ENCODE assay signal across 12 cellular contexts in the genomic region with DNA sequence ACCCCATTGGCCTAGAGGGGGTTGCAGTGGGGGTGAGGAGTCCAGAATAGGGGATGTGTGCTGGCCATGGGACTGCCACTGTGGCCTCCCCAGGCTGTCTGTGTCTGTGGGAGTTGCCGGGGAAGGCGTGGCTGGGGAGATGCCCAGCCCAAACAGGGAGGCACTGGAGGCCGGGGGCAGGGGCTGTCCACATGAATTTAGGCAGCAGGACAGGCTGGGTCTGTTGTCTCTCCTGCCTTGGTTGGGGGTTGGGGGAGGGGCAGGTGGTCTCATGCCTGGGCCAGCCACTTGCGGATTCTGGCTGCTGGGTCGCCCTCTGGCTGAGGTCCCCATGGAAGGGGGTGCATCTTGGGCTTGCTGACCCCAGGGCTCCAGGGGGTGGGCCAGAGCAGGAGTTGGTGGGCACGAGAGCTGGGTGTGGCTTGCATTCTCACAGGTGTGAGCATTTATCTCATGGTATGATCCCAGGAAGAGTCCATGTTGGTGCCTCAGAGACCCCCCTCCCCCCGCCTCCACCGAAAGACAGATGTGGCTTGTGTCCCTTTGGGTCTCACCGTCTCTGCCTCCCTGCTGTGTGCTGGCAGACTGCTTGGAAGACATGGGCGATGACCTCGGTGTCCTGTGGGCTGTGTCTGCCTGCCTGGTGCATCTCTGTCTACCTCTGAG. TPM values are rescaled to one million over a fixed set of nuclear protein-coding genes. Genes with fewer than 3 reads are reported as not detected.
DNase-seq lines count a peak whose midpoint lies in the region; ATAC-seq and TF ChIP-seq lines count a peak whose summit lies in the region.
"Had no signal": no experiment of that assay in that cellular context is flagged by ENCODE, and none has a peak within 500 bp of the region (broad histone marks: within the 10 kb centered on the region; RNA-seq: fewer than 3 reads in every experiment).

No MANE protein-coding gene starts in this region.

- peak overlapping the region; percentile 48; the same call in 1 of the 2 replicates for H3K27ac ChIP-seq in HCT116 (ENCODE audit: low read depth, low read length)
- peak overlapping the region; percentile 60 for H3K27ac ChIP-seq in lower lobe of right lung
- H3K27ac ChIP-seq: BLaER1, brain microvascular endothelial cell had no signal

- peak overlapping the region; percentile 59 for H3K4me2 ChIP-seq in HCT116 (ENCODE audit: low read length)
- H3K4me2 ChIP-seq: BLaER1 had no signal

- H3K36me3 ChIP-seq in HCT116 (ENCODE audit: control insufficient read depth in 1 of 2, insufficient read depth in 2 of 2, low read length in 2 of 2) (no peaks in the 10 kb centered on the region), lower lobe of right lung (no peaks in the 10 kb centered on the region)
- H3K36me3 ChIP-seq: BLaER1, brain microvascular endothelial cell had no signal

- peak overlapping the region; percentile 37; the same call in 1 of the 2 replicates for H3K9ac ChIP-seq in HCT116 (ENCODE audit: low read length)
- H3K9ac ChIP-seq: BLaER1 had no signal

- CTCF ChIA-PET in HCT116 (lab: Charles Lee) = no interaction called here

- H3K79me2 ChIP-seq in HCT116 (ENCODE audit: insufficient read depth, low read length) = no peaks in the 10 kb centered on the region

- H3K27me3 ChIP-seq in HCT116 (ENCODE audit: insufficient read depth, low read length) (no peaks in the 10 kb centered on the region), lower lobe of right lung (ENCODE audit: low read depth) (peaks cover 68% of the 10 kb centered on the region)

- H3K4me1 ChIP-seq in HCT116 (ENCODE audit: control insufficient read depth in 1 of 2, insufficient read depth in 2 of 2, low read length in 2 of 2) (peaks cover 27 to 32% of the 10 kb centered on the region in 2 experiments), lower lobe of right lung (peaks cover 20% of the 10 kb centered on the region)

- ATAC-seq in HCT116 (peak; percentile 7; the same call in 1 of the 2 replicates), lower lobe of right lung (no peak), HG02852 (IDR thresholded peaks at IDR 0.05; ENCODE audit: unreplicated experiment) (no peak), GM18502 (IDR thresholded peaks at IDR 0.05; ENCODE audit: poor library complexity, unreplicated experiment) (no peak)

- TF ChIP-seq POLR2A in HCT116 (IDR thresholded peaks at IDR 0.05; ENCODE audit: borderline replicate concordance, extremely low read depth, insufficient read depth, insufficient read length) = no peak

- H3K4me3 ChIP-seq in HCT116 (replicated peaks in 1 of 2; ENCODE audit: low read depth in 1 of 2, low read length in 2 of 2) (no peak overlapping the region), lower lobe of right lung (peak overlapping the region; percentile 58)
- H3K4me3 ChIP-seq: BLaER1 had no signal

- no peak overlapping the region for H2AFZ ChIP-seq in HCT116 (ENCODE audit: low read depth, low read length, poor library complexity, severe bottlenecking)

- intact Hi-C loops in HCT116 (cut with micrococcal nuclease) = no loop called here
- intact Hi-C loops in lower lobe of right lung (cut with DNase I) = no loop called here

- POLR2A ChIA-PET in HCT116 (lab: Charles Lee) = interaction anchor here (1.0 kb wide), 1 partner anchor 88 kb away, joined by 3 read pairs; no protein-coding TSS in a partner anchor

- RAD21 ChIA-PET in HCT116 (lab: Charles Lee; ENCODE audit: low non-redundant PET in 1 of 2, low total read pairs in 2 of 2, uncharacterized antibody in 2 of 2, unreplicated experiment in 2 of 2) = no interaction called here

- TF ChIP-seq CTCF in HCT116 (IDR thresholded peaks at IDR 0.05 in 2 of 3, conservative IDR thresholded peaks at IDR 0.05 in 1 of 3; ENCODE audit: borderline replicate concordance in 1 of 3, insufficient read depth in 1 of 3, low read depth in 2 of 3, low read length in 2 of 3) (no peak), lower lobe of right lung (IDR thresholded peaks at IDR 0.05) (no peak)

- DNase-seq in HCT116 (ENCODE audit: low read depth, low spot score) (no peak), UCSD-AML1 (lab: John Stamatoyannopoulos, UW; ENCODE audit: unreplicated experiment) (peak; percentile 45), lower lobe of right lung (no peak), NCI-H2107 treated with DMSO at 0.1 percent for 48 hours (lab: John Stamatoyannopoulos, UW; ENCODE audit: unreplicated experiment) (no peak)
- DNase-seq: brain microvascular endothelial cell, MV-4-11, T-helper 1 cell had no signal

- H4K20me1 ChIP-seq in HCT116 (ENCODE audit: insufficient read depth) = no peaks in the 10 kb centered on the region

- BruUV-seq in HCT116 (replicated peaks; lab: Mats Ljungman, UMichigan) = no TSS peak

- no peak for TF ChIP-seq RAD21 in HCT116 (IDR thresholded peaks at IDR 0.05; ENCODE audit: low read depth)

- H3K9me3 ChIP-seq in HCT116 (ENCODE audit: control insufficient read depth in 1 of 2, insufficient read depth in 1 of 2, low read depth in 1 of 2, low read length in 2 of 2) (no peaks in the 10 kb centered on the region), lower lobe of right lung (no peaks in the 10 kb centered on the region)
- H3K9me3 ChIP-seq: BLaER1 had no signal

- no peaks in the 10 kb centered on the region for H3K9me2 ChIP-seq in HCT116 (ENCODE audit: insufficient read depth)

TF ChIP-seq in HCT116, 20 proteins besides CTCF, POLR2A, EP300 and RAD21:
- TF ChIP-seq, protein P1, sequence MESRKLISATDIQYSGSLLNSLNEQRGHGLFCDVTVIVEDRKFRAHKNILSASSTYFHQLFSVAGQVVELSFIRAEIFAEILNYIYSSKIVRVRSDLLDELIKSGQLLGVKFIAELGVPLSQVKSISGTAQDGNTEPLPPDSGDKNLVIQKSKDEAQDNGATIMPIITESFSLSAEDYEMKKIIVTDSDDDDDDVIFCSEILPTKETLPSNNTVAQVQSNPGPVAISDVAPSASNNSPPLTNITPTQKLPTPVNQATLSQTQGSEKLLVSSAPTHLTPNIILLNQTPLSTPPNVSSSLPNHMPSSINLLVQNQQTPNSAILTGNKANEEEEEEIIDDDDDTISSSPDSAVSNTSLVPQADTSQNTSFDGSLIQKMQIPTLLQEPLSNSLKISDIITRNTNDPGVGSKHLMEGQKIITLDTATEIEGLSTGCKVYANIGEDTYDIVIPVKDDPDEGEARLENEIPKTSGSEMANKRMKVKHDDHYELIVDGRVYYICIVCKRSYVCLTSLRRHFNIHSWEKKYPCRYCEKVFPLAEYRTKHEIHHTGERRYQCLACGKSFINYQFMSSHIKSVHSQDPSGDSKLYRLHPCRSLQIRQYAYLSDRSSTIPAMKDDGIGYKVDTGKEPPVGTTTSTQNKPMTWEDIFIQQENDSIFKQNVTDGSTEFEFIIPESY (IDR thresholded peaks at IDR 0.05; ENCODE audit: extremely low read depth, insufficient replicate concordance, low read length) = no peak
- TF ChIP-seq CBX3 (IDR thresholded peaks at IDR 0.05; ENCODE audit: low read depth) = no peak
- TF ChIP-seq EZH2 (IDR thresholded peaks at IDR 0.05) = no peak
- no peak for TF ChIP-seq TCF7L2 (IDR thresholded peaks at IDR 0.05; ENCODE audit: borderline replicate concordance, extremely low read depth, insufficient read depth, insufficient read length)
- TF ChIP-seq ELF1 (IDR thresholded peaks at IDR 0.05; ENCODE audit: borderline replicate concordance, low read depth) = no peak
- TF ChIP-seq, protein P2, sequence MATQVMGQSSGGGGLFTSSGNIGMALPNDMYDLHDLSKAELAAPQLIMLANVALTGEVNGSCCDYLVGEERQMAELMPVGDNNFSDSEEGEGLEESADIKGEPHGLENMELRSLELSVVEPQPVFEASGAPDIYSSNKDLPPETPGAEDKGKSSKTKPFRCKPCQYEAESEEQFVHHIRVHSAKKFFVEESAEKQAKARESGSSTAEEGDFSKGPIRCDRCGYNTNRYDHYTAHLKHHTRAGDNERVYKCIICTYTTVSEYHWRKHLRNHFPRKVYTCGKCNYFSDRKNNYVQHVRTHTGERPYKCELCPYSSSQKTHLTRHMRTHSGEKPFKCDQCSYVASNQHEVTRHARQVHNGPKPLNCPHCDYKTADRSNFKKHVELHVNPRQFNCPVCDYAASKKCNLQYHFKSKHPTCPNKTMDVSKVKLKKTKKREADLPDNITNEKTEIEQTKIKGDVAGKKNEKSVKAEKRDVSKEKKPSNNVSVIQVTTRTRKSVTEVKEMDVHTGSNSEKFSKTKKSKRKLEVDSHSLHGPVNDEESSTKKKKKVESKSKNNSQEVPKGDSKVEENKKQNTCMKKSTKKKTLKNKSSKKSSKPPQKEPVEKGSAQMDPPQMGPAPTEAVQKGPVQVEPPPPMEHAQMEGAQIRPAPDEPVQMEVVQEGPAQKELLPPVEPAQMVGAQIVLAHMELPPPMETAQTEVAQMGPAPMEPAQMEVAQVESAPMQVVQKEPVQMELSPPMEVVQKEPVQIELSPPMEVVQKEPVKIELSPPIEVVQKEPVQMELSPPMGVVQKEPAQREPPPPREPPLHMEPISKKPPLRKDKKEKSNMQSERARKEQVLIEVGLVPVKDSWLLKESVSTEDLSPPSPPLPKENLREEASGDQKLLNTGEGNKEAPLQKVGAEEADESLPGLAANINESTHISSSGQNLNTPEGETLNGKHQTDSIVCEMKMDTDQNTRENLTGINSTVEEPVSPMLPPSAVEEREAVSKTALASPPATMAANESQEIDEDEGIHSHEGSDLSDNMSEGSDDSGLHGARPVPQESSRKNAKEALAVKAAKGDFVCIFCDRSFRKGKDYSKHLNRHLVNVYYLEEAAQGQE (IDR thresholded peaks at IDR 0.05; ENCODE audit: low read depth) = no peak
- TF ChIP-seq, protein P3, sequence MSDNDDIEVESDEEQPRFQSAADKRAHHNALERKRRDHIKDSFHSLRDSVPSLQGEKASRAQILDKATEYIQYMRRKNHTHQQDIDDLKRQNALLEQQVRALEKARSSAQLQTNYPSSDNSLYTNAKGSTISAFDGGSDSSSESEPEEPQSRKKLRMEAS (IDR thresholded peaks at IDR 0.05) = no peak
- no peak for TF ChIP-seq EGR1 (IDR thresholded peaks at IDR 0.05; ENCODE audit: low read depth)

RNA-seq across cellular contexts. Expression of a gene that starts 4.0 kb away (rescaled TPM):
- total RNA-seq in HCT116 (2021; ENCODE audit: unreplicated experiment) = 3.3 TPM
- 1.2 and 1.8 TPM in 2 replicates for polyA plus RNA-seq in HCT116 (2012)
- 48.3 TPM for total RNA-seq in lower lobe of right lung
- total RNA-seq: neural crest cell, OCI-LY7 had no signal

RNA-seq across cellular contexts. Expression of a gene that starts 9.5 kb away (rescaled TPM):
- 2.5 TPM for total RNA-seq in HCT116 (2021; ENCODE audit: unreplicated experiment)
- polyA plus RNA-seq in HCT116 (2012) = 0.47 and 0.61 TPM in 2 replicates
- 1.2 TPM for total RNA-seq in lower lobe of right lung

RNA-seq across cellular contexts. Expression of a gene that starts 17.5 kb away (rescaled TPM):
- total RNA-seq in HCT116 (2021; ENCODE audit: unreplicated experiment) (29.7 TPM), lower lobe of right lung (38.8 TPM)
- polyA plus RNA-seq in HCT116 (2012) = 37.7 and 40.4 TPM in 2 replicates

RNA-seq across cellular contexts. Expression of a gene that starts 33.8 kb away (rescaled TPM):
- total RNA-seq in HCT116 (2021; ENCODE audit: unreplicated experiment) (21.4 TPM), lower lobe of right lung (57.5 TPM)
- 18.1 and 21.4 TPM in 2 replicates for polyA plus RNA-seq in HCT116 (2012)

RNA-seq across cellular contexts. Expression of a gene that starts 34.4 kb away (rescaled TPM):
- total RNA-seq in HCT116 (2021; ENCODE audit: unreplicated experiment) (1.6 TPM), lower lobe of right lung (2.6 TPM)
- polyA plus RNA-seq in HCT116 (2012) = 1.6 and 1.7 TPM in 2 replicates

Comparison
In these comparisons a context has a peak if more than half of its experiments do, and no peak if none do; other contexts are left out.
1. RNA of a gene that starts 4.0 kb away (total RNA-seq): 48.3 TPM in lower lobe of right lung (single experiment); 3.3 TPM in HCT116 (single experiment); every median in the first group is over 10 times any median in the second.